ENCODE assay signal across 18 cellular contexts in the genomic region with DNA sequence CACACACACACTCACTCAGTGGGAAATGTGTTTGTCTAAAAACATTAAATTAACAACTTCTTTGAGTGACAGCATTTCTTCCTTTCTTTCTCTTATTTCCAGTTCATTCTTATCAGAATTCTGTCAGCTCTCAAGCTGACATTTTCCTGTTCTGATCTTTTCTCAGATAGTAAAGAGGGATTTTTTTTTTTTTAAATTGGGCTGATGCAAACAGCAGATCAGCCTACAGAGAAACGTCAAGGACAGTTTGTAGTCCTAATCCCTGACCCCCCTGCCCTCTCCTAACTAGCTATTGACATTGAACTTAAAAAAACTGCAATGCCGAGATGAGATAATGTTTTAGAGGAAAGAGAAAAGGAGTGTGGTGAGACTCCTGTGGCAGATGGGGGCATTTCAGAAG.
"Had no signal": no experiment of that assay in that cellular context is flagged by ENCODE, and none has a peak within 500 bp of the region (broad histone marks: within the 10 kb centered on the region; RNA-seq: fewer than 3 reads in every experiment).

No MANE protein-coding gene starts in this region.

- H3K27me3 ChIP-seq: left lung, upper lobe of right lung had no signal

- H3K27ac ChIP-seq: breast epithelium, epithelial cell of prostate, heart right ventricle, left lung, upper lobe of right lung had no signal

- DNase-seq: activated CD4-positive, alpha-beta T cell treated with anti-CD3 and anti-CD28 coated beads, Interleukin-2, amount 10 ng/mL, durations not matched to agents 7 days and 5 days; activated CD8-positive, alpha-beta T cell treated with anti-CD3 and anti-CD28 coated beads for 36 hours; activated naive CD4-positive, alpha-beta T cell; activated naive CD8-positive, alpha-beta T cell treated with anti-CD3 and anti-CD28 coated beads for 36 hours; activated T-cell treated with anti-CD3 and anti-CD28 coated beads, Interleukin-2, amount 50 U/mL, for 1 hour; cortex of kidney; endodermal cell; heart right ventricle; left lung; midbrain; natural killer cell; spleen; stimulated activated CD4-positive, alpha-beta T cell treated with anti-CD3 and anti-CD28 coated beads, Interleukin-4, amount 100 ng/mL, for 1 hour; stimulated activated naive CD8-positive, alpha-beta T cell treated with anti-CD3 and anti-CD28 coated beads, Interleukin-15, Interleukin-2, amounts not matched to agents 100 U/mL and 50 U/mL, for 24 hours; upper lobe of right lung had no signal

- H3K9me3 ChIP-seq: breast epithelium, heart right ventricle, left lung, spleen, upper lobe of right lung had no signal

- H3K4me1 ChIP-seq: breast epithelium, left lung, upper lobe of right lung had no signal

- H3K36me3 ChIP-seq: breast epithelium, heart right ventricle, left lung, spleen, upper lobe of right lung had no signal

- H3K4me3 ChIP-seq: breast epithelium, heart right ventricle, left lung, lung, spleen, upper lobe of right lung had no signal
